Comparison of ENCODE assay signal across 17 cellular contexts in genomic region chr12:42473130-42473529, GRCh38.
DNase-seq lines count a peak whose midpoint lies in the region; ATAC-seq, FAIRE-seq and TF ChIP-seq lines count a peak whose summit lies in the region.
"Had no signal": no experiment of that assay in that cellular context is flagged by ENCODE, and none has a peak within 500 bp of the region (broad histone marks: within the 10 kb centered on the region; RNA-seq: fewer than 3 reads in every experiment).

No MANE protein-coding gene starts in this region.

- POLR2A ChIA-PET in AG04449 (lab: Yijun Ruan, JAX): interaction anchor here (0.6 kb wide), 1 partner anchor 112 kb away, joined by 3 read pairs; no protein-coding TSS in a partner anchor
- POLR2A ChIA-PET in HEK293T (lab: Yijun Ruan, JAX): no interaction called here
- POLR2A ChIA-PET in CD4-positive, alpha-beta memory T cell (lab: Charles Lee; ENCODE audit: partially characterized antibody): no interaction called here

- intact Hi-C loops in kidney (cut with DNase I): no loop called here
- intact Hi-C loops in CD4-positive, alpha-beta memory T cell (cut with micrococcal nuclease): no loop called here

- H3K27ac ChIP-seq in kidney (ENCODE audit: low read depth in 2 of 2, low read length in 2 of 2): peak overlapping the region; percentile 23 to 49
- H3K27ac ChIP-seq in CD4-positive, alpha-beta memory T cell (ENCODE audit: low read depth, low read length): no peak overlapping the region
- H3K27ac ChIP-seq: A549, ovary had no signal

- no peak for FAIRE-seq in kidney (lab: Jason Lieb, UNC)
- FAIRE-seq: A549, GM12878 had no signal

- peaks cover 3 to 20% of the 10 kb centered on the region in 2 donors for H3K4me1 ChIP-seq in kidney (ENCODE audit: control insufficient read depth in 1 of 2, insufficient read depth in 1 of 2, low read depth in 1 of 2, low read length in 2 of 2)
- H3K4me1 ChIP-seq in CD4-positive, alpha-beta memory T cell (ENCODE audit: insufficient read depth, low read length): peaks cover 9% of the 10 kb centered on the region

- no peak overlapping the region for H3K9ac ChIP-seq in kidney (ENCODE audit: low read length in 2 of 2)

- peaks cover 0 to 13% of the 10 kb centered on the region in 2 donors for H3K36me3 ChIP-seq in kidney (ENCODE audit: control insufficient read depth in 1 of 2, insufficient read depth in 2 of 2, low read length in 2 of 2)
- no peaks in the 10 kb centered on the region for H3K36me3 ChIP-seq in CD4-positive, alpha-beta memory T cell (ENCODE audit: insufficient read depth, low read length)
- H3K36me3 ChIP-seq: ovary had no signal

- DNase-seq in AG04449 (ENCODE audit: low read depth, low spot score) (peak; percentile 71), HEK293T (ENCODE audit: extremely low spot score) (no peak), choroid plexus epithelial cell (ENCODE audit: low read depth) (peak; percentile 75), kidney (no peak), activated gamma-delta T cell (lab: John Stamatoyannopoulos, UW) (no peak), T-helper 17 cell (no peak)
- DNase-seq in CD4-positive, alpha-beta memory T cell: no peak
- DNase-seq: activated T-cell treated with anti-CD3 and anti-CD28 coated beads, Interleukin-2, amount 50 U/mL, for 24 hours; aorta; effector memory CD4-positive, alpha-beta T cell; ovary; T-cell had no signal

- TF ChIP-seq CTCF in AG04449 (IDR thresholded peaks at IDR 0.05; ENCODE audit: insufficient read depth, low read length, missing control alignments) (no peak), choroid plexus epithelial cell (conservative IDR thresholded peaks at IDR 0.05; ENCODE audit: low read depth, low read length) (no peak), kidney (IDR thresholded peaks at IDR 0.05; ENCODE audit: borderline replicate concordance, extremely low read depth, insufficient read depth) (no peak)

- ATAC-seq in T-helper 17 cell (no peak), GM18861 (IDR thresholded peaks at IDR 0.05; ENCODE audit: unreplicated experiment) (no peak)
- ATAC-seq: A549, GM12878, Panc1, T-cell had no signal

- peaks cover 0 to 2% (median 0%) of the 10 kb centered on the region in 8 donors for H3K9me3 Mint-ChIP-seq in CD4-positive, alpha-beta memory T cell
- H3K9me3 Mint-ChIP-seq: activated T-cell treated with anti-CD3 and anti-CD28 coated beads, Interleukin-2, amount 50 U/mL, for 24 hours; T-cell had no signal

- peaks cover 7% of the 10 kb centered on the region for H3K4me1 Mint-ChIP-seq in T-helper 17 cell
- H3K4me1 Mint-ChIP-seq in CD4-positive, alpha-beta memory T cell: peaks cover 4 to 14% (median 12%) of the 10 kb centered on the region in 4 donors

- H3K4me3 ChIP-seq in AG04449 (ENCODE audit: low read depth, low read length) (no peak overlapping the region), choroid plexus epithelial cell (ENCODE audit: low read depth, low read length) (no peak overlapping the region), kidney (ENCODE audit: low read length in 2 of 2) (no peak overlapping the region)
- H3K4me3 ChIP-seq in CD4-positive, alpha-beta memory T cell (ENCODE audit: low read length in 2 of 2): no peak overlapping the region
- H3K4me3 ChIP-seq: A549, GM12878, lung, ovary had no signal

- no peak overlapping the region for H3K27ac Mint-ChIP-seq in T-helper 17 cell
- H3K27ac Mint-ChIP-seq in CD4-positive, alpha-beta memory T cell: no peak overlapping the region
- H3K27ac Mint-ChIP-seq: activated T-cell treated with anti-CD3 and anti-CD28 coated beads, Interleukin-2, amount 50 U/mL, for 24 hours; T-cell had no signal

- peaks cover 70% of the 10 kb centered on the region for H3K27me3 Mint-ChIP-seq in T-helper 17 cell
- H3K27me3 Mint-ChIP-seq in CD4-positive, alpha-beta memory T cell: peaks cover 30 to 40% of the 10 kb centered on the region in 2 donors

- H3K36me3 Mint-ChIP-seq in T-helper 17 cell (ENCODE audit: low read depth): no peaks in the 10 kb centered on the region
- no peaks in the 10 kb centered on the region for H3K36me3 Mint-ChIP-seq in CD4-positive, alpha-beta memory T cell
- H3K36me3 Mint-ChIP-seq: T-cell had no signal

- CTCF ChIA-PET in AG04449 (lab: Yijun Ruan, JAX): interaction anchor here (1.1 to 3.8 kb wide), 3 partner anchors 10 to 810 kb away, joined by 3 to 24 read pairs (median 4); no protein-coding TSS in a partner anchor
- CTCF ChIA-PET in HEK293T (lab: Yijun Ruan, JAX): interaction anchor here (1.3 kb wide), 1 partner anchor 10 kb away, joined by 5 read pairs; no protein-coding TSS in a partner anchor
- CTCF ChIA-PET in CD4-positive, alpha-beta memory T cell (lab: Charles Lee; ENCODE audit: partially characterized antibody): no interaction called here

- H3K9me3 ChIP-seq in kidney (ENCODE audit: control insufficient read depth in 1 of 2, low read length in 2 of 2) (no peaks in the 10 kb centered on the region), T-helper 17 cell (ENCODE audit: control insufficient read depth, low read length, poor library complexity, severe bottlenecking) (no peaks in the 10 kb centered on the region)
- no peaks in the 10 kb centered on the region for H3K9me3 ChIP-seq in CD4-positive, alpha-beta memory T cell (ENCODE audit: control insufficient read depth in 1 of 2, low read length in 2 of 2)
- H3K9me3 ChIP-seq: A549, ovary had no signal

- H3K27me3 ChIP-seq in CD4-positive, alpha-beta memory T cell (ENCODE audit: insufficient read depth, low read length): peaks cover 6% of the 10 kb centered on the region
- H3K27me3 ChIP-seq: ovary had no signal

- H3K4me3 Mint-ChIP-seq in T-helper 17 cell: no peak overlapping the region
- no peak overlapping the region for H3K4me3 Mint-ChIP-seq in CD4-positive, alpha-beta memory T cell
- H3K4me3 Mint-ChIP-seq: activated T-cell treated with anti-CD3 and anti-CD28 coated beads, Interleukin-2, amount 50 U/mL, for 24 hours; T-cell had no signal

TF ChIP-seq in HEK293T, 16 proteins besides CTCF, POLR2A, EP300 and RAD21:
- no peak for TF ChIP-seq SP1 (IDR thresholded peaks at IDR 0.05)
- no peak for TF ChIP-seq FOXA1 (IDR thresholded peaks at IDR 0.05)
- TF ChIP-seq, protein P1, sequence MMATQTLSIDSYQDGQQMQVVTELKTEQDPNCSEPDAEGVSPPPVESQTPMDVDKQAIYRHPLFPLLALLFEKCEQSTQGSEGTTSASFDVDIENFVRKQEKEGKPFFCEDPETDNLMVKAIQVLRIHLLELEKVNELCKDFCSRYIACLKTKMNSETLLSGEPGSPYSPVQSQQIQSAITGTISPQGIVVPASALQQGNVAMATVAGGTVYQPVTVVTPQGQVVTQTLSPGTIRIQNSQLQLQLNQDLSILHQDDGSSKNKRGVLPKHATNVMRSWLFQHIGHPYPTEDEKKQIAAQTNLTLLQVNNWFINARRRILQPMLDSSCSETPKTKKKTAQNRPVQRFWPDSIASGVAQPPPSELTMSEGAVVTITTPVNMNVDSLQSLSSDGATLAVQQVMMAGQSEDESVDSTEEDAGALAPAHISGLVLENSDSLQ (IDR thresholded peaks at IDR 0.05): peak; percentile 57; the same call in 1 of the 2 replicates

Comparison
In these comparisons a context has a peak if more than half of its experiments do, and no peak if none do; other contexts are left out.
1. DNase-seq: peak in AG04449 (single experiment) and choroid plexus epithelial cell (single experiment); none in HEK293T (single experiment), kidney (single experiment), activated gamma-delta T cell (single experiment), T-helper 17 cell (0 of 3) and CD4-positive, alpha-beta memory T cell (0 of 5).